ENCODE assay signal across 8 cellular contexts in genomic region chr12:43760396-43760795, GRCh38. TPM values are rescaled to one million over a fixed set of nuclear protein-coding genes. Genes with fewer than 3 reads are reported as not detected.
DNase-seq lines count a peak whose midpoint lies in the region; ATAC-seq, FAIRE-seq and TF ChIP-seq lines count a peak whose summit lies in the region.
"Had no signal": no experiment of that assay in that cellular context is flagged by ENCODE, and none has a peak within 500 bp of the region (broad histone marks: within the 10 kb centered on the region; RNA-seq: fewer than 3 reads in every experiment).

No MANE protein-coding gene starts in this region.

- no peak overlapping the region; the same call in 1 of the 2 replicates for H2AFZ ChIP-seq in OCI-LY7 (ENCODE audit: low read length)

- H3K27me3 ChIP-seq in endocrine pancreas (ENCODE audit: control insufficient read depth, insufficient read depth, low read length) (no peaks in the 10 kb centered on the region), skeletal muscle satellite cell (ENCODE audit: control insufficient read depth, insufficient read depth, low read length) (no peaks in the 10 kb centered on the region)

- H4K20me1 ChIP-seq in OCI-LY7 (ENCODE audit: insufficient read depth, low read length) = peaks cover 10% of the 10 kb centered on the region; the same call in 1 of the 2 replicates

- POLR2A ChIA-PET in OCI-LY7 (lab: Charles Lee) = interaction anchor here (0.7 to 4.1 kb wide), 3 partner anchors 8 to 121 kb away, joined by 5 to 27 read pairs (median 5); partner anchors contain the start of gene TWF1

- H3K9me3 ChIP-seq in OCI-LY7 (ENCODE audit: low read length) (0 out of 2 replicates have a peak, but pooled peaks cover 4% of the 10 kb centered on the region), endocrine pancreas (ENCODE audit: control insufficient read depth, low read length) (no peaks in the 10 kb centered on the region), skeletal muscle satellite cell (replicated peaks; ENCODE audit: low read length) (no peaks in the 10 kb centered on the region)

- no peak overlapping the region for H3K27ac ChIP-seq in OCI-LY7 (ENCODE audit: low read depth, low read length, poor library complexity, severe bottlenecking)

- CTCF ChIA-PET in OCI-LY7 (lab: Charles Lee; ENCODE audit: unreplicated experiment) = no interaction called here

- H3K4me2 ChIP-seq in OCI-LY7 (ENCODE audit: low read length) = peak overlapping the region; percentile 99
- peak overlapping the region; percentile 93 for H3K4me2 ChIP-seq in skeletal muscle satellite cell (ENCODE audit: low read length)

- H3K9ac ChIP-seq in endocrine pancreas (ENCODE audit: control insufficient read depth, insufficient read depth, low read length) = no peak overlapping the region
- no peak overlapping the region for H3K9ac ChIP-seq in skeletal muscle satellite cell (ENCODE audit: low read depth, low read length)

- peak; percentile 62 for FAIRE-seq in GM12892 (lab: Jason Lieb, UNC)

- no TSS peak for BruUV-seq in OCI-LY7 (replicated peaks; lab: Mats Ljungman, UMichigan)

- H3K36me3 ChIP-seq in OCI-LY7 (ENCODE audit: insufficient read depth, low read length) = peaks cover 14% of the 10 kb centered on the region
- no peaks in the 10 kb centered on the region for H3K36me3 ChIP-seq in endocrine pancreas (ENCODE audit: control insufficient read depth, insufficient read depth, low read length)
- H3K36me3 ChIP-seq in skeletal muscle satellite cell (ENCODE audit: insufficient read depth, low read length) = no peaks in the 10 kb centered on the region

- no peaks in the 10 kb centered on the region for H3K9me2 ChIP-seq in OCI-LY7 (ENCODE audit: insufficient read depth, low read length)

- no peak for TF ChIP-seq POLR2A in GM12892 (IDR thresholded peaks at IDR 0.05; ENCODE audit: low read depth, low read length)

- ATAC-seq in HG02870 (IDR thresholded peaks at IDR 0.05; ENCODE audit: unreplicated experiment) = no peak

- H3K4me3 ChIP-seq in OCI-LY7 (ENCODE audit: low read depth, low read length, poor library complexity, severe bottlenecking) (peak overlapping the region; percentile 76), endocrine pancreas (ENCODE audit: control insufficient read depth, insufficient read depth, low read length) (peak overlapping the region; percentile 60), skeletal muscle satellite cell (ENCODE audit: low read length) (peak overlapping the region; percentile 7)

- H3K79me2 ChIP-seq in OCI-LY7 (ENCODE audit: insufficient read depth, low read depth, low read length) = peaks cover 58% of the 10 kb centered on the region

- DNase-seq in GM12892 (ENCODE audit: insufficient read length) (no peak), OCI-LY7 (ENCODE audit: low spot score) (no peak), EL (no peak), NCI-H1048 (lab: John Stamatoyannopoulos, UW) (no peak)
- DNase-seq: NCI-H748 treated with DMSO at 0.1 percent for 48 hours had no signal

- intact Hi-C loops in OCI-LY7 (cut with micrococcal nuclease; ENCODE audit: unreplicated experiment) = no loop called here

- H3K4me1 ChIP-seq in OCI-LY7 (ENCODE audit: insufficient read depth, low read length, poor library complexity, severe bottlenecking) (peaks cover 40% of the 10 kb centered on the region), endocrine pancreas (ENCODE audit: control insufficient read depth, insufficient read depth, low read length) (peaks cover 12% of the 10 kb centered on the region), skeletal muscle satellite cell (ENCODE audit: control insufficient read depth, insufficient read depth, low read length) (peaks cover 17% of the 10 kb centered on the region)

- TF ChIP-seq CTCF in OCI-LY7 (conservative IDR thresholded peaks at IDR 0.05; ENCODE audit: low read length) = no peak

RNA-seq across cellular contexts. Expression of gene IRAK4, which starts 1.6 kb away (rescaled TPM):
- 21.8 TPM for polyA plus RNA-seq in GM12892 (2012; ENCODE audit: missing spikeins)
- 17.3 and 17.9 TPM in 2 replicates for total RNA-seq in OCI-LY7 (2014; rRNA removed; shearing (Covaris generic))
- 28.9 and 31.7 TPM in 2 replicates for total RNA-seq in OCI-LY7 (2022)
- total RNA-seq in skeletal muscle satellite cell (2012; rRNA removed) = 15.5 and 15.7 TPM in 2 replicates

RNA-seq across cellular contexts. Expression of gene PUS7L, which starts 1.8 kb away (rescaled TPM):
- 13.6 TPM for polyA plus RNA-seq in GM12892 (2012; ENCODE audit: missing spikeins)
- total RNA-seq in OCI-LY7 (2014; rRNA removed; shearing (Covaris generic)) = 20.5 and 21.1 TPM in 2 replicates
- 23.3 and 27.0 TPM in 2 replicates for total RNA-seq in OCI-LY7 (2022)
- total RNA-seq in skeletal muscle satellite cell (2012; rRNA removed) = 31.9 and 32.1 TPM in 2 replicates

RNA-seq across cellular contexts. Expression of gene TWF1, which starts 45.7 kb away (rescaled TPM):
- 15.2 TPM for polyA plus RNA-seq in GM12892 (2012; ENCODE audit: missing spikeins)
- total RNA-seq in OCI-LY7 (2014; rRNA removed; shearing (Covaris generic)) = 20.6 and 29.4 TPM in 2 replicates
- 22.0 and 26.1 TPM in 2 replicates for total RNA-seq in OCI-LY7 (2022)
- 177 and 193 TPM in 2 replicates for total RNA-seq in skeletal muscle satellite cell (2012; rRNA removed)

Comparison
In these comparisons a context has a peak if more than half of its experiments do, and no peak if none do; other contexts are left out.
1. H3K4me3 ChIP-seq: peak in every context shown above with its lines; median percentile 76 in OCI-LY7; 60 in endocrine pancreas; 7 in skeletal muscle satellite cell.